Comparison of ENCODE assay signal across 1 cellular context in the genomic region with DNA sequence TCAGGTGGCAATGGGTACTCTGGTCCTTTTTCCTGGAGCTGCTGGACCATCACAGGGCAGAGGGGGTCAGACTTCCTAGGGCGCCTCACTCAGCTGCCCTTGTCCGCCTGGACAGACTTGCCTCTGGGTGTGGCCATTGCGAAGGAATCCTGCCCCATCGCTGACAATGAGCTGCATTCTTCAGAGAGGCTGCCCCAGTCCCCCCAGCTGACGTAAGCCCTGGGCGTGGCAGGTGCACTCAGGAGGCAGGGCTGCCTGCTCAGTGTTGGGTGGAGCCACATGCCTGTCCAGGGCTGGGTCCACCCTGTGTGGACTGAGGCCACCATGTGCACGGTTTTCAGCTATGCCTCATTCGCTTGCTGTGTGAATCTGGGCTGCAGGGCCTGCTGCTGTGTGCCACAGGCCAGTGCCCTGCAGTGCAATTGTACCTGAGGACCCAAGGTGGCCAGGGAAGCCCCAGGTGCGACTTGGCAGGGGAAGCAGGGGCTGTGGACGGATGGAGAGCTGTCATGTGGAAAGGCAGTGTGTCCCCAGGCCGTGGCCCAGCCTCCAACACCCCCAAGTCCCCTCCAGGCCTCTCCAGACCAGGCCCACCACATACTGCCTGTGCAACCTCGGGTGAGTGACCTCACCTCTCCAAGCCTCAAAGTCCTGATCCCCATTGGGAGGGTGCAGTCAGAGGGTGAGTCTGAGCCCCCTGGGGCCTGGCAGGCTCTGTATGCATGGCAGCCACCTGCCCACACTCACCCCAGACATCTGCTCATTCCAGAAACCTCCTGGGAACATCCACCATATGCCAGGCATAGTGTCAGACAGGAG.
TF ChIP-seq lines count a peak whose summit lies in the region.

No MANE protein-coding gene starts in this region.

TF ChIP-seq in GM23338, 12 proteins besides CTCF, POLR2A, EP300 and RAD21 (continued from another document):
- TF ChIP-seq, protein P1, sequence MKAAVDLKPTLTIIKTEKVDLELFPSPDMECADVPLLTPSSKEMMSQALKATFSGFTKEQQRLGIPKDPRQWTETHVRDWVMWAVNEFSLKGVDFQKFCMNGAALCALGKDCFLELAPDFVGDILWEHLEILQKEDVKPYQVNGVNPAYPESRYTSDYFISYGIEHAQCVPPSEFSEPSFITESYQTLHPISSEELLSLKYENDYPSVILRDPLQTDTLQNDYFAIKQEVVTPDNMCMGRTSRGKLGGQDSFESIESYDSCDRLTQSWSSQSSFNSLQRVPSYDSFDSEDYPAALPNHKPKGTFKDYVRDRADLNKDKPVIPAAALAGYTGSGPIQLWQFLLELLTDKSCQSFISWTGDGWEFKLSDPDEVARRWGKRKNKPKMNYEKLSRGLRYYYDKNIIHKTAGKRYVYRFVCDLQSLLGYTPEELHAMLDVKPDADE (IDR thresholded peaks at IDR 0.05) = no peak
